In genomic region chrX:19709812-19710518, GRCh38 we compare ENCODE assay signal across 14 cellular contexts.
DNase-seq lines count a peak whose midpoint lies in the region; ATAC-seq and TF ChIP-seq lines count a peak whose summit lies in the region.
"Had no signal": no experiment of that assay in that cellular context is flagged by ENCODE, and none has a peak within 500 bp of the region (broad histone marks: within the 10 kb centered on the region; RNA-seq: fewer than 3 reads in every experiment).

No MANE protein-coding gene starts in this region.

- H3K27ac ChIP-seq in SK-N-SH (ENCODE audit: low read depth in 2 of 2, low read length in 1 of 2), result peak overlapping the region in 1 of 2 experiments; percentile 96; a peak in 2 of 4 replicates
- no peak overlapping the region for H3K27ac ChIP-seq in prostate gland
- H3K27ac ChIP-seq in CD4-positive, alpha-beta memory T cell (ENCODE audit: low read depth, low read length), result no peak overlapping the region

- peak overlapping the region; percentile 70 for H3K27ac Mint-ChIP-seq in activated naive CD8-positive, alpha-beta T cell
- no peak overlapping the region for H3K27ac Mint-ChIP-seq in activated naive CD8-positive, alpha-beta T cell treated with anti-CD3 and anti-CD28 coated beads, Interleukin-2, amount 50 U/mL, for 24 hours
- peak overlapping the region in 3 of 7 donors; percentile 35 to 84 (median 74) for H3K27ac Mint-ChIP-seq in CD4-positive, alpha-beta memory T cell
- H3K27ac Mint-ChIP-seq: stimulated activated effector memory CD8-positive, alpha-beta T cell treated with anti-CD3 and anti-CD28 coated beads, Interleukin-12 subunit alpha, Interleukin-12 subunit beta, amount 100 ng/mL, for 72 hours had no signal

- H4K20me1 ChIP-seq in SK-N-SH (ENCODE audit: insufficient read depth), result no peaks in the 10 kb centered on the region

- ATAC-seq in activated naive CD8-positive, alpha-beta T cell treated with anti-CD3 and anti-CD28 coated beads, Interleukin-2, amount 50 U/mL, for 24 hours, result no peak
- ATAC-seq: sciatic nerve; stimulated activated effector memory CD8-positive, alpha-beta T cell treated with anti-CD3 and anti-CD28 coated beads, Interleukin-12 subunit alpha, Interleukin-12 subunit beta, amount 100 ng/mL, for 72 hours had no signal

- no peaks in the 10 kb centered on the region for H3K27me3 Mint-ChIP-seq in activated naive CD8-positive, alpha-beta T cell
- H3K27me3 Mint-ChIP-seq in activated naive CD8-positive, alpha-beta T cell treated with anti-CD3 and anti-CD28 coated beads, Interleukin-2, amount 50 U/mL, for 24 hours, result no peaks in the 10 kb centered on the region
- no peaks in the 10 kb centered on the region for H3K27me3 Mint-ChIP-seq in CD4-positive, alpha-beta memory T cell
- H3K27me3 Mint-ChIP-seq: B cell had no signal

- DNase-seq in activated naive CD8-positive, alpha-beta T cell treated with anti-CD3 and anti-CD28 coated beads, Interleukin-2, amount 50 U/mL, for 24 hours, result no peak
- DNase-seq in SK-N-SH, result no peak
- peak; percentile 80 for DNase-seq in fibroblast of peridontal ligament (ENCODE audit: extremely low read depth)
- DNase-seq in stromal cell of bone marrow (ENCODE audit: low read depth), result peak; percentile 81
- no peak for DNase-seq in occipital lobe (lab: John Stamatoyannopoulos, UW)
- DNase-seq in prostate gland (ENCODE audit: low spot score), result no peak
- DNase-seq in CD4-positive, alpha-beta memory T cell, result no peak
- DNase-seq: caudate nucleus, kidney, NCI-H1417 had no signal

- no peaks in the 10 kb centered on the region for H3K36me3 Mint-ChIP-seq in activated naive CD8-positive, alpha-beta T cell
- H3K36me3 Mint-ChIP-seq in activated naive CD8-positive, alpha-beta T cell treated with anti-CD3 and anti-CD28 coated beads, Interleukin-2, amount 50 U/mL, for 24 hours (ENCODE audit: low read depth), result peaks cover 19% of the 10 kb centered on the region
- H3K36me3 Mint-ChIP-seq in CD4-positive, alpha-beta memory T cell, result peaks cover 13 to 30% of the 10 kb centered on the region in 2 donors

- no peak for TF ChIP-seq POLR2A in prostate gland (IDR thresholded peaks at IDR 0.05)

- peak overlapping the region; percentile 59; the same call in 1 of the 2 replicates for H3K9ac ChIP-seq in SK-N-SH

- H3F3A ChIP-seq in SK-N-SH (replicated peaks; ENCODE audit: insufficient read depth), result peaks cover 24% of the 10 kb centered on the region

- no peak overlapping the region for H3K4me3 ChIP-seq in SK-N-SH (ENCODE audit: low read depth in 2 of 2, low read length in 1 of 2)
- H3K4me3 ChIP-seq in prostate gland, result no peak overlapping the region
- no peak overlapping the region for H3K4me3 ChIP-seq in CD4-positive, alpha-beta memory T cell (ENCODE audit: low read length in 2 of 2)

- peaks cover 6% of the 10 kb centered on the region; the same call in 1 of the 2 replicates for H3K79me2 ChIP-seq in SK-N-SH (ENCODE audit: insufficient read depth)

- CTCF ChIA-PET in SK-N-SH (lab: Yijun Ruan, JAX), result no interaction called here
- CTCF ChIA-PET in CD4-positive, alpha-beta memory T cell (lab: Charles Lee; ENCODE audit: partially characterized antibody), result no interaction called here

- H3K27me3 ChIP-seq in SK-N-SH (ENCODE audit: insufficient read depth) (no peaks in the 10 kb centered on the region), prostate gland (replicated peaks; ENCODE audit: insufficient read depth) (no peaks in the 10 kb centered on the region)
- H3K27me3 ChIP-seq in CD4-positive, alpha-beta memory T cell (ENCODE audit: insufficient read depth, low read length), result no peaks in the 10 kb centered on the region

- intact Hi-C loops in prostate gland (cut with DNase I), result no loop called here
- intact Hi-C loops in CD4-positive, alpha-beta memory T cell (cut with micrococcal nuclease), result no loop called here

- no peak overlapping the region for H2AFZ ChIP-seq in SK-N-SH (ENCODE audit: low read depth)

- no peaks in the 10 kb centered on the region for H3K9me3 Mint-ChIP-seq in activated naive CD8-positive, alpha-beta T cell (ENCODE audit: low read depth)
- no peaks in the 10 kb centered on the region for H3K9me3 Mint-ChIP-seq in activated naive CD8-positive, alpha-beta T cell treated with anti-CD3 and anti-CD28 coated beads, Interleukin-2, amount 50 U/mL, for 24 hours
- H3K9me3 Mint-ChIP-seq in CD4-positive, alpha-beta memory T cell, result no peaks in the 10 kb centered on the region
- H3K9me3 Mint-ChIP-seq: stimulated activated effector memory CD8-positive, alpha-beta T cell treated with anti-CD3 and anti-CD28 coated beads, Interleukin-12 subunit alpha, Interleukin-12 subunit beta, amount 100 ng/mL, for 72 hours had no signal

- H3K4me2 ChIP-seq in SK-N-SH, result peak overlapping the region; percentile 19; the same call in 1 of the 2 replicates

- TF ChIP-seq CTCF in SK-N-SH (IDR thresholded peaks at IDR 0.05), result no peak
- no peak for TF ChIP-seq CTCF in prostate gland (IDR thresholded peaks at IDR 0.05)

- POLR2A ChIA-PET in SK-N-SH (lab: Yijun Ruan, JAX), result no interaction called here
- POLR2A ChIA-PET in CD4-positive, alpha-beta memory T cell (lab: Charles Lee; ENCODE audit: partially characterized antibody), result no interaction called here

- H3K4me3 Mint-ChIP-seq in activated naive CD8-positive, alpha-beta T cell, result no peak overlapping the region
- no peak overlapping the region for H3K4me3 Mint-ChIP-seq in activated naive CD8-positive, alpha-beta T cell treated with anti-CD3 and anti-CD28 coated beads, Interleukin-2, amount 50 U/mL, for 24 hours
- peak overlapping the region in 2 of 8 donors; percentile 46 to 52 for H3K4me3 Mint-ChIP-seq in CD4-positive, alpha-beta memory T cell
- H3K4me3 Mint-ChIP-seq: B cell; stimulated activated effector memory CD8-positive, alpha-beta T cell treated with anti-CD3 and anti-CD28 coated beads, Interleukin-12 subunit alpha, Interleukin-12 subunit beta, amount 100 ng/mL, for 72 hours had no signal

- H3K4me1 Mint-ChIP-seq in activated naive CD8-positive, alpha-beta T cell (ENCODE audit: low read depth), result peaks cover 43% of the 10 kb centered on the region
- H3K4me1 Mint-ChIP-seq in activated naive CD8-positive, alpha-beta T cell treated with anti-CD3 and anti-CD28 coated beads, Interleukin-2, amount 50 U/mL, for 24 hours, result peaks cover 40% of the 10 kb centered on the region
- peaks cover 37 to 75% (median 43%) of the 10 kb centered on the region in 4 donors for H3K4me1 Mint-ChIP-seq in CD4-positive, alpha-beta memory T cell

- H3K36me3 ChIP-seq in SK-N-SH (replicated peaks in 1 of 2; ENCODE audit: control insufficient read depth in 1 of 2, insufficient read depth in 2 of 2, low read length in 1 of 2), result no peaks in the 10 kb centered on the region
- H3K36me3 ChIP-seq in prostate gland, result no peaks in the 10 kb centered on the region
- peaks cover 5% of the 10 kb centered on the region for H3K36me3 ChIP-seq in CD4-positive, alpha-beta memory T cell (ENCODE audit: insufficient read depth, low read length)

- TF ChIP-seq EP300 in SK-N-SH (IDR thresholded peaks at IDR 0.05; ENCODE audit: borderline replicate concordance in 1 of 2, low read depth in 1 of 2, low read length in 1 of 2), result peak in 1 of 2 experiments; percentile 94; a peak in 2 of 4 replicates

- H3K9me3 ChIP-seq in SK-N-SH, result no peaks in the 10 kb centered on the region
- H3K9me3 ChIP-seq in prostate gland, result no peaks in the 10 kb centered on the region
- H3K9me3 ChIP-seq in CD4-positive, alpha-beta memory T cell (ENCODE audit: control insufficient read depth in 1 of 2, low read length in 2 of 2), result no peaks in the 10 kb centered on the region

- WGBS in SK-N-SH (ENCODE audit: low lambda C conversion rate), result 12% methylated on average over 9 of the region's 9 CpGs
- WGBS in prostate gland, result 96% methylated on average over 9 of the region's 9 CpGs

- no peaks in the 10 kb centered on the region for H3K9me2 ChIP-seq in SK-N-SH

- H3K4me1 ChIP-seq in SK-N-SH (ENCODE audit: control insufficient read depth in 1 of 2, insufficient read depth in 2 of 2, low read depth in 1 of 2, low read length in 1 of 2) (peaks cover 7 to 10% of the 10 kb centered on the region in 2 experiments; a peak in 3 of 4 replicates), prostate gland (replicated peaks) (no peaks in the 10 kb centered on the region)
- H3K4me1 ChIP-seq in CD4-positive, alpha-beta memory T cell (ENCODE audit: insufficient read depth, low read length), result peaks cover 50% of the 10 kb centered on the region

- TF ChIP-seq RAD21 in SK-N-SH (IDR thresholded peaks at IDR 0.05; ENCODE audit: low read length), result no peak

TF ChIP-seq in SK-N-SH, 30 proteins besides CTCF, POLR2A, EP300 and RAD21 (continues in another document):
- TF ChIP-seq FOSL2 (IDR thresholded peaks at IDR 0.05; ENCODE audit: borderline replicate concordance, low read depth) (peak; percentile 91), MXI1 (IDR thresholded peaks at IDR 0.05; ENCODE audit: low read depth, low read length) (no peak), USF2 (IDR thresholded peaks at IDR 0.05; ENCODE audit: borderline replicate concordance, low read depth, low read length) (no peak), NFIC (IDR thresholded peaks at IDR 0.05; ENCODE audit: borderline replicate concordance) (peak; percentile 81), USF1 (IDR thresholded peaks at IDR 0.05; ENCODE audit: borderline replicate concordance, low read depth) (no peak), YY1 (IDR thresholded peaks at IDR 0.05; ENCODE audit: low read depth) (no peak), TAF1 (IDR thresholded peaks at IDR 0.05; ENCODE audit: borderline replicate concordance, low read depth, low read length) (no peak), TEAD4 (IDR thresholded peaks at IDR 0.05; ENCODE audit: borderline replicate concordance, insufficient read depth) (0 out of 2 replicates have a peak, but pooled peaks have one; percentile 29), MAX (IDR thresholded peaks at IDR 0.05; ENCODE audit: low read depth) (peak; percentile 89), GABPA (IDR thresholded peaks at IDR 0.05; ENCODE audit: low read depth) (no peak)

Comparison
In these comparisons a context has a peak if more than half of its experiments do, and no peak if none do; other contexts are left out.
1. DNase-seq: peak in fibroblast of peridontal ligament (single experiment) and stromal cell of bone marrow (single experiment); none in activated naive CD8-positive, alpha-beta T cell treated with anti-CD3 and anti-CD28 coated beads, Interleukin-2, amount 50 U/mL, for 24 hours (single experiment), SK-N-SH (single experiment), occipital lobe (single experiment), prostate gland (single experiment) and CD4-positive, alpha-beta memory T cell (0 of 5).